In genomic region chr2:216299588-216299987, GRCh38 we compare ENCODE assay signal across 1 cellular context.
A peak's percentile ranks its signal among the peaks of the same experiment; 100 is the strongest.
TF ChIP-seq lines count a peak whose summit lies in the region.

No MANE protein-coding gene starts in this region.

TF ChIP-seq in K562, 482 proteins besides CTCF, POLR2A, EP300 and RAD21 (continued from another document):
- no peak for TF ChIP-seq ZBTB34 (CRISPR knock-in tag; IDR thresholded peaks at IDR 0.05)
- no peak for TF ChIP-seq RFX7 (CRISPR knock-in tag; IDR thresholded peaks at IDR 0.05)
- peak; percentile 50; the same call in 1 of the 2 replicates for TF ChIP-seq ARID1B (IDR thresholded peaks at IDR 0.05)
- TF ChIP-seq CBFA2T3 (IDR thresholded peaks at IDR 0.05) = peak; percentile 58
- no peak for TF ChIP-seq ZNF384 (IDR thresholded peaks at IDR 0.05; ENCODE audit: low read depth, low read length)
- no peak for TF ChIP-seq POLR2AphosphoS2 (IDR thresholded peaks at IDR 0.05; ENCODE audit: low read length)
- no peak for TF ChIP-seq RNF2 (IDR thresholded peaks at IDR 0.05)
- peak; percentile 34; the same call in 1 of the 2 replicates for TF ChIP-seq CBFA2T2 (conservative IDR thresholded peaks at IDR 0.05)
- peak; percentile 27; the same call in 1 of the 2 replicates for TF ChIP-seq GATA2 (CRISPR knock-in tag; IDR thresholded peaks at IDR 0.05)
- TF ChIP-seq TEAD4 (IDR thresholded peaks at IDR 0.05; ENCODE audit: low read length) = peak; percentile 61; the same call in 1 of the 2 replicates
- no peak for TF ChIP-seq TEAD4 (CRISPR knock-in tag; IDR thresholded peaks at IDR 0.05; ENCODE audit: borderline replicate concordance)
- peak; percentile 55 for TF ChIP-seq TAL1 (IDR thresholded peaks at IDR 0.05)
- peak; percentile 58 for TF ChIP-seq FOSL1 (tag; conservative IDR thresholded peaks at IDR 0.05)
